In genomic region chr2:15399241-15399640, GRCh38 we compare ENCODE assay signal across 27 cellular contexts.
"Had no signal": no experiment of that assay in that cellular context is flagged by ENCODE, and none has a peak within 500 bp of the region (broad histone marks: within the 10 kb centered on the region; RNA-seq: fewer than 3 reads in every experiment).

No MANE protein-coding gene starts in this region.

- H3K4me1 Mint-ChIP-seq: endodermal cell, mesothelial cell of epicardium, naive B cell had no signal

- H3K4me3 Mint-ChIP-seq: dendritic cell treated with granulocyte-macrophage colony-stimulating factor and Interleukin-4, amounts not matched to agents 40 ng/mL and 50 ng/mL, for 4 days; effector memory CD8-positive, alpha-beta T cell; endodermal cell; mesothelial cell of epicardium; naive B cell; naive thymus-derived CD8-positive, alpha-beta T cell had no signal

- H3K27ac Mint-ChIP-seq: dendritic cell treated with granulocyte-macrophage colony-stimulating factor and Interleukin-4, amounts not matched to agents 40 ng/mL and 50 ng/mL, for 4 days; endodermal cell; mesothelial cell of epicardium had no signal

- H3K9me3 Mint-ChIP-seq: dendritic cell treated with granulocyte-macrophage colony-stimulating factor and Interleukin-4, amounts not matched to agents 40 ng/mL and 50 ng/mL, for 4 days; effector memory CD8-positive, alpha-beta T cell; endodermal cell; naive B cell; naive thymus-derived CD8-positive, alpha-beta T cell had no signal

- H3K27me3 ChIP-seq: esophagus squamous epithelium, gastrocnemius medialis, heart right ventricle, left lung had no signal

- H3K4me1 ChIP-seq: esophagus squamous epithelium, gastrocnemius medialis, heart right ventricle, left lung, lower lobe of right lung had no signal

- ATAC-seq: effector memory CD8-positive, alpha-beta T cell; esophagus mucosa; gastrocnemius medialis; heart right ventricle; left cardiac atrium; left lung; left ventricle myocardium superior; lower lobe of right lung; mucosa of descending colon; naive thymus-derived CD8-positive, alpha-beta T cell had no signal

- H3K4me3 ChIP-seq: esophagus squamous epithelium, gastrocnemius medialis, heart right ventricle, left lung, lower lobe of right lung, mucosa of descending colon had no signal

- H3K27me3 Mint-ChIP-seq: dendritic cell treated with granulocyte-macrophage colony-stimulating factor and Interleukin-4, amounts not matched to agents 40 ng/mL and 50 ng/mL, for 4 days; effector memory CD8-positive, alpha-beta T cell; naive B cell; naive thymus-derived CD8-positive, alpha-beta T cell had no signal

- H3K27ac ChIP-seq: epithelial cell of prostate, esophagus squamous epithelium, gastrocnemius medialis, heart right ventricle, left lung, lower lobe of right lung had no signal

- DNase-seq: cortex of kidney; effector CD8-positive, alpha-beta T cell; effector memory CD8-positive, alpha-beta T cell; endodermal cell; erythroblast; esophagus squamous epithelium; foreskin fibroblast; foreskin melanocyte; gastrocnemius medialis; glutamatergic neuron; head of caudate nucleus; heart right ventricle; hippocampal formation; left cardiac atrium; left lung; left ventricle myocardium superior; lower lobe of right lung; mesenchymal stem cell; mucosa of descending colon; naive B cell; naive thymus-derived CD8-positive, alpha-beta T cell had no signal

- FAIRE-seq: endometrium, keratinocyte had no signal

- H3K9me3 ChIP-seq: esophagus squamous epithelium, gastrocnemius medialis, heart right ventricle, left lung, lower lobe of right lung, mucosa of descending colon had no signal
